Comparison of ENCODE assay signal across 29 cellular contexts in genomic region chr10:100081075-100082001, GRCh38. TPM values are rescaled to one million over a fixed set of nuclear protein-coding genes. Genes with fewer than 3 reads are reported as not detected.
DNase-seq lines count a peak whose midpoint lies in the region; ATAC-seq, FAIRE-seq and TF ChIP-seq lines count a peak whose summit lies in the region.
"Had no signal": no experiment of that assay in that cellular context is flagged by ENCODE, and none has a peak within 500 bp of the region (broad histone marks: within the 10 kb centered on the region; RNA-seq: fewer than 3 reads in every experiment).

Gene CPN1 (minus strand): TSS chr10:100081869. CDS start chr10:100081625, 244 bp downstream.

- H3K4me3 ChIP-seq in A549 (no peak within 1 kb of the TSS), RWPE2 (ENCODE audit: severe bottlenecking) (no peak within 1 kb of the TSS), hepatocyte (no peak within 1 kb of the TSS), thyroid gland (replicated peaks in 1 of 3) (no peak within 1 kb of the TSS)
- H3K4me3 ChIP-seq: BLaER1, MG63, PC-9 had no signal

- intact Hi-C loops in thyroid gland (cut with DNase I): no loop called here

- no peaks in the 10 kb centered on the region for H3K9me2 ChIP-seq in hepatocyte (replicated peaks; ENCODE audit: insufficient read depth)

- H3K27me3 Mint-ChIP-seq in nephron (ENCODE audit: low read depth): peaks cover 2% of the 10 kb centered on the region

- peak; percentile 43 for FAIRE-seq in A549 (lab: Jason Lieb, UNC)
- FAIRE-seq: GM12891 had no signal

- H3K4me3 Mint-ChIP-seq in nephron: peak within 1 kb of the TSS; percentile 39 to 61 (median 43)
- H3K4me3 Mint-ChIP-seq: CD4-positive, CD25-positive, alpha-beta regulatory T cell had no signal

- H4K20me1 ChIP-seq in hepatocyte (ENCODE audit: insufficient read depth, poor library complexity, severe bottlenecking): no peaks in the 10 kb centered on the region
- H4K20me1 ChIP-seq: BLaER1 had no signal

- H3K36me3 Mint-ChIP-seq in nephron (ENCODE audit: low read depth): no peaks in the 10 kb centered on the region
- H3K36me3 Mint-ChIP-seq: CD4-positive, CD25-positive, alpha-beta regulatory T cell had no signal

- CTCF ChIA-PET in A549 (lab: Yijun Ruan, JAX): interaction anchor here (0.6 kb wide), 1 partner anchor 74 kb away, joined by 4 read pairs; no protein-coding TSS in a partner anchor

- H3K4me2 ChIP-seq in A549 (peak within 1 kb of the TSS; percentile 45), hepatocyte (peak within 1 kb of the TSS; percentile 73)
- H3K4me2 ChIP-seq: BLaER1, PC-9 had no signal

- DNase-seq in A549 (ENCODE audit: low read depth in 1 of 2, low spot score in 1 of 2) (no peak), RWPE2 (ENCODE audit: low spot score) (peak; percentile 41), hepatocyte (ENCODE audit: low spot score) (peak; percentile 11), H4 (ENCODE audit: low spot score) (no peak), thyroid gland (no peak)
- DNase-seq: 8988T; CD4-positive, CD25-positive, alpha-beta regulatory T cell; DMS79 treated with DMSO at 0.1 percent for 48 hours; GF-D8; H7; IMR-90; KG1; NCI-H1417; NCI-H1694; NCI-H2029 treated with DMSO at 0.1 percent for 48 hours; NCI-H446 treated with DMSO at 0.1 percent for 48 hours; NCI-H526; NCI-H82; NK-92 treated with Interleukin-12 subunit alpha and Interleukin-12 subunit beta, amount 100 ng/mL, for 24 hours; PC-9; Right ventricle myocardium superior had no signal

- POLR2A ChIA-PET in A549 (lab: Yijun Ruan, JAX): no interaction called here

- TF ChIP-seq EP300 in A549 (IDR thresholded peaks at IDR 0.05): no peak

- H3K9me3 Mint-ChIP-seq in nephron: no peaks in the 10 kb centered on the region

- WGBS in A549 (ENCODE audit: missing lambda C conversion rate): 67% methylated on average over 24 of the region's 24 CpGs
- WGBS in hepatocyte (ENCODE audit: low lambda C conversion rate, missing lambda C conversion rate): 47% methylated on average over 24 of the region's 24 CpGs
- WGBS in thyroid gland, 2 donors: 82 to 89% methylated on average over 24 of the region's 24 CpGs

- no peaks in the 10 kb centered on the region for H3K9me3 ChIP-seq in A549
- H3K9me3 ChIP-seq in RWPE2 (ENCODE audit: severe bottlenecking): no peaks in the 10 kb centered on the region
- no peaks in the 10 kb centered on the region for H3K9me3 ChIP-seq in hepatocyte (ENCODE audit: low read depth)
- H3K9me3 ChIP-seq in thyroid gland: no peaks in the 10 kb centered on the region
- H3K9me3 ChIP-seq: BLaER1, MG63 had no signal

- TF ChIP-seq POLR2A in A549 (IDR thresholded peaks at IDR 0.05; ENCODE audit: low read length): no peak
- no peak for TF ChIP-seq POLR2A in thyroid gland (IDR thresholded peaks at IDR 0.05)

- H3K4me1 ChIP-seq in A549 (peaks cover 13% of the 10 kb centered on the region; the same call in 2 of the 3 replicates), RWPE2 (ENCODE audit: insufficient read depth, poor library complexity, severe bottlenecking) (no peaks in the 10 kb centered on the region), hepatocyte (ENCODE audit: insufficient read depth) (no peaks in the 10 kb centered on the region), thyroid gland (no peaks in the 10 kb centered on the region)
- H3K4me1 ChIP-seq: BLaER1 had no signal

- H3K79me2 ChIP-seq in hepatocyte: no peaks in the 10 kb centered on the region

- no peak; a peak in 3 of 6 replicates for ATAC-seq in A549
- ATAC-seq in RWPE2 (ENCODE audit: low read depth): no peak
- ATAC-seq in GM21367 (IDR thresholded peaks at IDR 0.05; ENCODE audit: unreplicated experiment): no peak
- ATAC-seq in HG02970 (IDR thresholded peaks at IDR 0.05; ENCODE audit: low FRiP score, unreplicated experiment): no peak

- TF ChIP-seq RAD21 in A549 (conservative IDR thresholded peaks at IDR 0.05 in 1 of 2, IDR thresholded peaks at IDR 0.05 in 1 of 2): no peak

- H2AFZ ChIP-seq in hepatocyte: peak within 1 kb of the TSS; percentile 44
- H2AFZ ChIP-seq: PC-9 had no signal

- no peaks in the 10 kb centered on the region for H3K27me3 ChIP-seq in RWPE2 (ENCODE audit: insufficient read depth, poor library complexity, severe bottlenecking)
- H3K27me3 ChIP-seq in hepatocyte: no peaks in the 10 kb centered on the region
- H3K27me3 ChIP-seq in thyroid gland: no peaks in the 10 kb centered on the region
- H3K27me3 ChIP-seq: BLaER1, MG63 had no signal

- H3K27ac ChIP-seq in A549 (no peak within 1 kb of the TSS), RWPE2 (ENCODE audit: poor library complexity, severe bottlenecking) (no peak within 1 kb of the TSS), hepatocyte (no peak within 1 kb of the TSS), thyroid gland (no peak within 1 kb of the TSS)
- H3K27ac ChIP-seq: BLaER1, PC-9 had no signal

- H3K27ac Mint-ChIP-seq in nephron: peak within 1 kb of the TSS in 2 of 3 experiments; percentile 16 to 70
- H3K27ac Mint-ChIP-seq: CD4-positive, CD25-positive, alpha-beta regulatory T cell had no signal

- H3K4me1 Mint-ChIP-seq in nephron: no peaks in the 10 kb centered on the region
- H3K4me1 Mint-ChIP-seq: CD4-positive, CD25-positive, alpha-beta regulatory T cell had no signal

- H3K36me3 ChIP-seq in RWPE2 (ENCODE audit: low read depth) (no peaks in the 10 kb centered on the region), hepatocyte (replicated peaks; ENCODE audit: insufficient read depth, low read depth) (no peaks in the 10 kb centered on the region), thyroid gland (no peaks in the 10 kb centered on the region)
- H3K36me3 ChIP-seq: BLaER1, MG63 had no signal

- TF ChIP-seq CTCF in A549 (IDR thresholded peaks at IDR 0.05): no peak
- no peak for TF ChIP-seq CTCF in RWPE2 (IDR thresholded peaks at IDR 0.05; ENCODE audit: poor library complexity, severe bottlenecking)
- no peak for TF ChIP-seq CTCF in hepatocyte (IDR thresholded peaks at IDR 0.05; ENCODE audit: poor library complexity)
- TF ChIP-seq CTCF in nephron (IDR thresholded peaks at IDR 0.05; ENCODE audit: unreplicated experiment in 3 of 3): no peak
- no peak for TF ChIP-seq CTCF in thyroid gland (IDR thresholded peaks at IDR 0.05)

TF ChIP-seq in A549, 52 proteins besides CTCF, POLR2A, EP300 and RAD21:
- TF ChIP-seq ZC3H11A (IDR thresholded peaks at IDR 0.05) (no peak), FOXS1 (CRISPR knock-in tag; IDR thresholded peaks at IDR 0.05) (no peak), JUNB (IDR thresholded peaks at IDR 0.05) (no peak), HDAC2 (IDR thresholded peaks at IDR 0.05) (no peak), ZNF302 (CRISPR knock-in tag; IDR thresholded peaks at IDR 0.05) (no peak), ESRRA (IDR thresholded peaks at IDR 0.05; ENCODE audit: borderline replicate concordance, low read length) (no peak), RFX5 (IDR thresholded peaks at IDR 0.05) (no peak), RCOR1 (IDR thresholded peaks at IDR 0.05; ENCODE audit: low read depth, low read length) (no peak), HOXB5 (CRISPR knock-in tag; IDR thresholded peaks at IDR 0.05) (no peak), JUN (IDR thresholded peaks at IDR 0.05) (no peak)

RNA-seq across cellular contexts. Expression of gene CPN1, which starts in this region (rescaled TPM):
- polyA plus RNA-seq in A549 (2011; rRNA removed): 3.2 TPM in 2 replicates
- 0.85 and 1.0 TPM in 2 replicates for polyA plus RNA-seq in A549 (2012; cell fraction: cytosol; rRNA removed)
- 1.3 TPM in 2 replicates for polyA plus RNA-seq in A549 (2012; cell fraction: nucleus; rRNA removed)
- 0.29 to 0.62 TPM (median 0.52 TPM) in 3 replicates for polyA plus RNA-seq in A549 (2017; fragmentation: RNase III; extraction: RNeasy Plus Mini Kit Qiagen cat#74134 plus additional on column Dnase treatment)
- polyA minus RNA-seq in A549 (2011; rRNA and poly(A)+ RNA removed): 2.2 and 3.3 TPM in 2 replicates
- 2.8 and 3.8 TPM in 2 replicates for total RNA-seq in hepatocyte
- 1.9 and 4.6 TPM in 2 replicates for polyA plus RNA-seq in hepatocyte
- total RNA-seq in H4 (2014; rRNA removed; shearing (Covaris generic)): not detected in 2 replicates
- not detected for total RNA-seq in thyroid gland
- total RNA-seq: CD4-positive, CD25-positive, alpha-beta regulatory T cell; H7; HT1080; IMR-90; PC-9; Right ventricle myocardium superior; RPMI7951 had no signal
- polyA plus RNA-seq: CD4-positive, CD25-positive, alpha-beta regulatory T cell; IMR-90 had no signal

Comparison
In these comparisons a context has a peak if more than half of its experiments do, and no peak if none do; other contexts are left out.
1. DNase-seq: peak in RWPE2 (single experiment) and hepatocyte (single experiment); none in A549 (0 of 2), H4 (single experiment) and thyroid gland (0 of 2).